ENCODE assay signal across 2 cellular contexts in the genomic region with DNA sequence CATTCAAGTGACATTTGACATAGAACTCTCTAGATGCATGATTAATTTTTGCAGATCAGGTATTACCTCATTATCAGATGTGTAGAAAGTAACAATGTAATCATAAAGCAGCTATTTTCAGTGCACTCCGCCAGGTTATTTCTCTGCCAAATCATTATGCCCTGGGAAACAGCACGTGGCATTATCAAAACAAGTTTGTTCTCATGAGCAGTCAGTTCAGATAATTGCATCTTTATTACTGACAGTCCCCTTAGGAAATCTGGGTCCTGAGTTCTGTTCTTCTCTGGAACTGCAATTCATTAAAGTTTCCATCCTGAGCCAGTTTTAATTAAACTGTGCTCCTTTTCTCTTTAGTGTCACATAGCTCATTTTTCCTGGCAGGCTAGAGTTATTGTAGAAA.
TF ChIP-seq lines count a peak whose summit lies in the region.

No MANE protein-coding gene starts in this region.

TF ChIP-seq in endothelial cell of umbilical vein, 7 proteins besides CTCF, POLR2A, EP300 and RAD21 (continued from another document):
- TF ChIP-seq, protein P1, sequence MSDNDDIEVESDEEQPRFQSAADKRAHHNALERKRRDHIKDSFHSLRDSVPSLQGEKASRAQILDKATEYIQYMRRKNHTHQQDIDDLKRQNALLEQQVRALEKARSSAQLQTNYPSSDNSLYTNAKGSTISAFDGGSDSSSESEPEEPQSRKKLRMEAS (IDR thresholded peaks at IDR 0.05; ENCODE audit: insufficient read depth, insufficient read length) = no peak
- TF ChIP-seq GATA2 (IDR thresholded peaks at IDR 0.05; ENCODE audit: insufficient read depth, insufficient read length, low read depth, low read length) (no peak), FOS (IDR thresholded peaks at IDR 0.05; ENCODE audit: borderline replicate concordance, insufficient read depth, low read length) (no peak), MYC (IDR thresholded peaks at IDR 0.05; ENCODE audit: low read depth, low read length) (no peak), POLR2AphosphoS5 (IDR thresholded peaks at IDR 0.05; ENCODE audit: insufficient read depth, low read depth, low read length) (no peak)

TF ChIP-seq in SK-N-SH treated with all-trans-retinoic acid at 6 μM for 48 hours, 23 proteins besides CTCF, POLR2A, EP300 and RAD21 (continued from another document):
- TF ChIP-seq, protein P2, sequence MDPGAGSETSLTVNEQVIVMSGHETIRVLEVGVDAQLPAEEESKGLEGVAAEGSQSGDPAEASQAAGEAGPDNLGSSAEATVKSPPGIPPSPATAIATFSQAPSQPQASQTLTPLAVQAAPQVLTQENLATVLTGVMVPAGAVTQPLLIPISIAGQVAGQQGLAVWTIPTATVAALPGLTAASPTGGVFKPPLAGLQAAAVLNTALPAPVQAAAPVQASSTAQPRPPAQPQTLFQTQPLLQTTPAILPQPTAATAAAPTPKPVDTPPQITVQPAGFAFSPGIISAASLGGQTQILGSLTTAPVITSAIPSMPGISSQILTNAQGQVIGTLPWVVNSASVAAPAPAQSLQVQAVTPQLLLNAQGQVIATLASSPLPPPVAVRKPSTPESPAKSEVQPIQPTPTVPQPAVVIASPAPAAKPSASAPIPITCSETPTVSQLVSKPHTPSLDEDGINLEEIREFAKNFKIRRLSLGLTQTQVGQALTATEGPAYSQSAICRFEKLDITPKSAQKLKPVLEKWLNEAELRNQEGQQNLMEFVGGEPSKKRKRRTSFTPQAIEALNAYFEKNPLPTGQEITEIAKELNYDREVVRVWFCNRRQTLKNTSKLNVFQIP (CRISPR knock-in tag; IDR thresholded peaks at IDR 0.05; ENCODE audit: borderline replicate concordance, low read depth) = no peak
- no peak for TF ChIP-seq ZNF8 (CRISPR knock-in tag; IDR thresholded peaks at IDR 0.05)
- no peak for TF ChIP-seq ISL1 (CRISPR knock-in tag; IDR thresholded peaks at IDR 0.05)
- no peak for TF ChIP-seq BACH2 (CRISPR knock-in tag; IDR thresholded peaks at IDR 0.05; ENCODE audit: borderline replicate concordance)
- TF ChIP-seq, protein P3, sequence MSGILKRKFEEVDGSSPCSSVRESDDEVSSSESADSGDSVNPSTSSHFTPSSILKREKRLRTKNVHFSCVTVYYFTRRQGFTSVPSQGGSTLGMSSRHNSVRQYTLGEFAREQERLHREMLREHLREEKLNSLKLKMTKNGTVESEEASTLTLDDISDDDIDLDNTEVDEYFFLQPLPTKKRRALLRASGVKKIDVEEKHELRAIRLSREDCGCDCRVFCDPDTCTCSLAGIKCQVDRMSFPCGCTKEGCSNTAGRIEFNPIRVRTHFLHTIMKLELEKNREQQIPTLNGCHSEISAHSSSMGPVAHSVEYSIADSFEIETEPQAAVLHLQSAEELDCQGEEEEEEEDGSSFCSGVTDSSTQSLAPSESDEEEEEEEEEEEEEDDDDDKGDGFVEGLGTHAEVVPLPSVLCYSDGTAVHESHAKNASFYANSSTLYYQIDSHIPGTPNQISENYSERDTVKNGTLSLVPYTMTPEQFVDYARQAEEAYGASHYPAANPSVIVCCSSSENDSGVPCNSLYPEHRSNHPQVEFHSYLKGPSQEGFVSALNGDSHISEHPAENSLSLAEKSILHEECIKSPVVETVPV (CRISPR knock-in tag; IDR thresholded peaks at IDR 0.05) = no peak
- TF ChIP-seq TOX (CRISPR knock-in tag; IDR thresholded peaks at IDR 0.05; ENCODE audit: borderline replicate concordance) = no peak
- no peak for TF ChIP-seq ZNF70 (CRISPR knock-in tag; IDR thresholded peaks at IDR 0.05)
- TF ChIP-seq, protein P4, sequence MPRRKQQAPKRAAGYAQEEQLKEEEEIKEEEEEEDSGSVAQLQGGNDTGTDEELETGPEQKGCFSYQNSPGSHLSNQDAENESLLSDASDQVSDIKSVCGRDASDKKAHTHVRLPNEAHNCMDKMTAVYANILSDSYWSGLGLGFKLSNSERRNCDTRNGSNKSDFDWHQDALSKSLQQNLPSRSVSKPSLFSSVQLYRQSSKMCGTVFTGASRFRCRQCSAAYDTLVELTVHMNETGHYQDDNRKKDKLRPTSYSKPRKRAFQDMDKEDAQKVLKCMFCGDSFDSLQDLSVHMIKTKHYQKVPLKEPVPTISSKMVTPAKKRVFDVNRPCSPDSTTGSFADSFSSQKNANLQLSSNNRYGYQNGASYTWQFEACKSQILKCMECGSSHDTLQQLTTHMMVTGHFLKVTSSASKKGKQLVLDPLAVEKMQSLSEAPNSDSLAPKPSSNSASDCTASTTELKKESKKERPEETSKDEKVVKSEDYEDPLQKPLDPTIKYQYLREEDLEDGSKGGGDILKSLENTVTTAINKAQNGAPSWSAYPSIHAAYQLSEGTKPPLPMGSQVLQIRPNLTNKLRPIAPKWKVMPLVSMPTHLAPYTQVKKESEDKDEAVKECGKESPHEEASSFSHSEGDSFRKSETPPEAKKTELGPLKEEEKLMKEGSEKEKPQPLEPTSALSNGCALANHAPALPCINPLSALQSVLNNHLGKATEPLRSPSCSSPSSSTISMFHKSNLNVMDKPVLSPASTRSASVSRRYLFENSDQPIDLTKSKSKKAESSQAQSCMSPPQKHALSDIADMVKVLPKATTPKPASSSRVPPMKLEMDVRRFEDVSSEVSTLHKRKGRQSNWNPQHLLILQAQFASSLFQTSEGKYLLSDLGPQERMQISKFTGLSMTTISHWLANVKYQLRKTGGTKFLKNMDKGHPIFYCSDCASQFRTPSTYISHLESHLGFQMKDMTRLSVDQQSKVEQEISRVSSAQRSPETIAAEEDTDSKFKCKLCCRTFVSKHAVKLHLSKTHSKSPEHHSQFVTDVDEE (CRISPR knock-in tag; IDR thresholded peaks at IDR 0.05) = no peak
- TF ChIP-seq, protein P5, sequence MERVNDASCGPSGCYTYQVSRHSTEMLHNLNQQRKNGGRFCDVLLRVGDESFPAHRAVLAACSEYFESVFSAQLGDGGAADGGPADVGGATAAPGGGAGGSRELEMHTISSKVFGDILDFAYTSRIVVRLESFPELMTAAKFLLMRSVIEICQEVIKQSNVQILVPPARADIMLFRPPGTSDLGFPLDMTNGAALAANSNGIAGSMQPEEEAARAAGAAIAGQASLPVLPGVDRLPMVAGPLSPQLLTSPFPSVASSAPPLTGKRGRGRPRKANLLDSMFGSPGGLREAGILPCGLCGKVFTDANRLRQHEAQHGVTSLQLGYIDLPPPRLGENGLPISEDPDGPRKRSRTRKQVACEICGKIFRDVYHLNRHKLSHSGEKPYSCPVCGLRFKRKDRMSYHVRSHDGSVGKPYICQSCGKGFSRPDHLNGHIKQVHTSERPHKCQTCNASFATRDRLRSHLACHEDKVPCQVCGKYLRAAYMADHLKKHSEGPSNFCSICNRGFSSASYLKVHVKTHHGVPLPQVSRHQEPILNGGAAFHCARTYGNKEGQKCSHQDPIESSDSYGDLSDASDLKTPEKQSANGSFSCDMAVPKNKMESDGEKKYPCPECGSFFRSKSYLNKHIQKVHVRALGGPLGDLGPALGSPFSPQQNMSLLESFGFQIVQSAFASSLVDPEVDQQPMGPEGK (CRISPR knock-in tag; IDR thresholded peaks at IDR 0.05; ENCODE audit: borderline replicate concordance) = no peak
- TF ChIP-seq TCF4 (CRISPR knock-in tag; IDR thresholded peaks at IDR 0.05; ENCODE audit: borderline replicate concordance) = no peak
- no peak for TF ChIP-seq ZFP30 (CRISPR knock-in tag; IDR thresholded peaks at IDR 0.05)
- TF ChIP-seq ESRRG (CRISPR knock-in tag; IDR thresholded peaks at IDR 0.05) = no peak
- no peak for TF ChIP-seq ZFP3 (CRISPR knock-in tag; IDR thresholded peaks at IDR 0.05)
- no peak for TF ChIP-seq ZNF565 (CRISPR knock-in tag; conservative IDR thresholded peaks at IDR 0.05; ENCODE audit: low read depth)
- TF ChIP-seq, protein P6, sequence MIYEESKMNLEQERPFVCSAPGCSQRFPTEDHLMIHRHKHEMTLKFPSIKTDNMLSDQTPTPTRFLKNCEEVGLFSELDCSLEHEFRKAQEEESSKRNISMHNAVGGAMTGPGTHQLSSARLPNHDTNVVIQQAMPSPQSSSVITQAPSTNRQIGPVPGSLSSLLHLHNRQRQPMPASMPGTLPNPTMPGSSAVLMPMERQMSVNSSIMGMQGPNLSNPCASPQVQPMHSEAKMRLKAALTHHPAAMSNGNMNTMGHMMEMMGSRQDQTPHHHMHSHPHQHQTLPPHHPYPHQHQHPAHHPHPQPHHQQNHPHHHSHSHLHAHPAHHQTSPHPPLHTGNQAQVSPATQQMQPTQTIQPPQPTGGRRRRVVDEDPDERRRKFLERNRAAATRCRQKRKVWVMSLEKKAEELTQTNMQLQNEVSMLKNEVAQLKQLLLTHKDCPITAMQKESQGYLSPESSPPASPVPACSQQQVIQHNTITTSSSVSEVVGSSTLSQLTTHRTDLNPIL (CRISPR knock-in tag; IDR thresholded peaks at IDR 0.05; ENCODE audit: low read depth) = no peak
- no peak for TF ChIP-seq RARB (CRISPR knock-in tag; IDR thresholded peaks at IDR 0.05)
- no peak for TF ChIP-seq CSDC2 (CRISPR knock-in tag; IDR thresholded peaks at IDR 0.05)
